ENCODE assay signal across 8 cellular contexts in genomic region chr12:91778938-91779400, GRCh38.
DNase-seq lines count a peak whose midpoint lies in the region; ATAC-seq and TF ChIP-seq lines count a peak whose summit lies in the region.

No MANE protein-coding gene starts in this region.

- ATAC-seq in GM21786 (IDR thresholded peaks at IDR 0.05; ENCODE audit: unreplicated experiment) (peak; percentile 97), gastrocnemius medialis (peak; percentile 63 to 76)

- no peak for TF ChIP-seq POLR2A in gastrocnemius medialis (IDR thresholded peaks at IDR 0.05)

- H3K4me3 ChIP-seq in fibroblast of lung (replicated peaks in 1 of 4; ENCODE audit: control extremely low read depth in 1 of 4, insufficient read depth in 1 of 4, low read depth in 3 of 4, low read length in 4 of 4), result peak overlapping the region in 2 of 4 experiments; percentile 4 to 21
- H3K4me3 ChIP-seq in gastrocnemius medialis, result no peak overlapping the region

- H4K20me1 ChIP-seq in fibroblast of lung (ENCODE audit: control insufficient read depth, extremely low read depth, insufficient read depth, low read length), result no peaks in the 10 kb centered on the region

- no peaks in the 10 kb centered on the region for H3K9me3 ChIP-seq in fibroblast of lung (ENCODE audit: control insufficient read depth, insufficient read depth, low read depth, low read length)
- H3K9me3 ChIP-seq in gastrocnemius medialis, result no peaks in the 10 kb centered on the region

- H3K36me3 ChIP-seq in fibroblast of lung (ENCODE audit: control insufficient read depth, insufficient read depth, low read length) (no peaks in the 10 kb centered on the region), gastrocnemius medialis (no peaks in the 10 kb centered on the region)

- in situ Hi-C loops in gastrocnemius medialis (cut with MboI; ENCODE audit: low sequenced_read_pairs in 4 of 4) (no loop called here), G401 (cut with HindIII; ENCODE audit: low sequenced_read_pairs) (no loop called here)

- no peaks in the 10 kb centered on the region for H3K79me2 ChIP-seq in fibroblast of lung (ENCODE audit: control insufficient read depth, insufficient read depth, low read length)

- peak; percentile 17 for DNase-seq in ELF-1 (ENCODE audit: low read depth, low spot score)
- peak; percentile 99 for DNase-seq in M059J (ENCODE audit: low read depth)
- peak; percentile 12 to 28 for DNase-seq in activated CD8-positive, alpha-beta memory T cell treated with anti-CD3 and anti-CD28 coated beads for 4 hours (ENCODE audit: low read depth in 2 of 2)
- DNase-seq in fibroblast of lung (ENCODE audit: low read depth in 2 of 2), result peak; percentile 83 to 93
- DNase-seq in gastrocnemius medialis, result peak in 1 of 2 donors; percentile 13
- no peak for DNase-seq in superior temporal gyrus (ENCODE audit: extremely low spot score)
- no peak for DNase-seq in G401 (ENCODE audit: low spot score)

- no peak for TF ChIP-seq CTCF in fibroblast of lung (conservative IDR thresholded peaks at IDR 0.05 in 1 of 2, IDR thresholded peaks at IDR 0.05 in 1 of 2; ENCODE audit: low read depth in 1 of 2, low read length in 2 of 2)
- TF ChIP-seq CTCF in gastrocnemius medialis (IDR thresholded peaks at IDR 0.05 in 4 of 5, conservative IDR thresholded peaks at IDR 0.05 in 1 of 5), result no peak

- H3K4me2 ChIP-seq in fibroblast of lung (ENCODE audit: extremely low read depth, insufficient read depth, low read length), result peak overlapping the region; percentile 78

- H3K27ac ChIP-seq in fibroblast of lung (ENCODE audit: insufficient read depth, low read length), result peak overlapping the region; percentile 69
- no peak overlapping the region for H3K27ac ChIP-seq in gastrocnemius medialis

- H2AFZ ChIP-seq in fibroblast of lung (ENCODE audit: low read length), result no peak overlapping the region

- H3K27me3 ChIP-seq in fibroblast of lung (ENCODE audit: control insufficient read depth, insufficient read depth, low read length) (no peaks in the 10 kb centered on the region), gastrocnemius medialis (no peaks in the 10 kb centered on the region)

- H3K4me1 ChIP-seq in fibroblast of lung (ENCODE audit: control insufficient read depth, extremely low read depth, insufficient read depth, low read length) (peaks cover 7% of the 10 kb centered on the region), gastrocnemius medialis (peaks cover 0 to 5% of the 10 kb centered on the region in 2 donors)

- no peak overlapping the region for H3K9ac ChIP-seq in fibroblast of lung (ENCODE audit: insufficient read depth, low read length)

- intact Hi-C loops in gastrocnemius medialis (cut with DNase I; ENCODE audit: low total_unique reads), result no loop called here

Comparison
In these comparisons a context has a peak if more than half of its experiments do, and no peak if none do; other contexts are left out.
1. DNase-seq: peak in ELF-1 (single experiment), M059J (single experiment), activated CD8-positive, alpha-beta memory T cell treated with anti-CD3 and anti-CD28 coated beads for 4 hours (2 of 2) and fibroblast of lung (2 of 2); none in superior temporal gyrus (single experiment) and G401 (single experiment).